ENCODE assay signal across 1 cellular context in genomic region chr9:76458903-76459690, GRCh38.
TF ChIP-seq lines count a peak whose summit lies in the region.

TSS of gene GCNT1 (plus strand) at chr9:76459182. CDS start at chr9:76502382, 43,200 bp downstream.

TF ChIP-seq in HEK293, 187 proteins besides CTCF, POLR2A, EP300 and RAD21 (continued from another document and continues in another):
- TF ChIP-seq ZNF518A (tag by site-specific recombination; conservative IDR thresholded peaks at IDR 0.05; ENCODE audit: low read depth), result no peak
- TF ChIP-seq ZNF571 (tag by site-specific recombination; IDR thresholded peaks at IDR 0.05), result no peak
- no peak for TF ChIP-seq ZNF473 (tag by site-specific recombination; IDR thresholded peaks at IDR 0.05)
- TF ChIP-seq ZNF658 (tag by site-specific recombination; IDR thresholded peaks at IDR 0.05), result no peak
- no peak for TF ChIP-seq SCRT1 (tag by site-specific recombination; IDR thresholded peaks at IDR 0.05; ENCODE audit: borderline replicate concordance)
- TF ChIP-seq ZNF692 (tag by site-specific recombination; IDR thresholded peaks at IDR 0.05), result no peak
- TF ChIP-seq REPIN1 (tag by site-specific recombination; IDR thresholded peaks at IDR 0.05; ENCODE audit: low read depth), result no peak
- no peak for TF ChIP-seq ZSCAN16 (tag by site-specific recombination; IDR thresholded peaks at IDR 0.05)
- no peak for TF ChIP-seq ZNF121 (tag by site-specific recombination; IDR thresholded peaks at IDR 0.05)
- TF ChIP-seq ZNF645 (tag by site-specific recombination; IDR thresholded peaks at IDR 0.05), result no peak
- no peak for TF ChIP-seq ZNF26 (tag by site-specific recombination; IDR thresholded peaks at IDR 0.05)
- peak; percentile 92 for TF ChIP-seq ZBTB8A (tag by site-specific recombination; IDR thresholded peaks at IDR 0.05)
- no peak for TF ChIP-seq ZNF76 (tag by site-specific recombination; IDR thresholded peaks at IDR 0.05; ENCODE audit: borderline replicate concordance, low read depth)
- TF ChIP-seq ZNF302 (tag by site-specific recombination; IDR thresholded peaks at IDR 0.05; ENCODE audit: low read depth), result no peak
- TF ChIP-seq ZNF555 (tag by site-specific recombination; conservative IDR thresholded peaks at IDR 0.05), result no peak
- TF ChIP-seq ZNF626 (tag by site-specific recombination; IDR thresholded peaks at IDR 0.05), result no peak
- no peak for TF ChIP-seq ELK4 (IDR thresholded peaks at IDR 0.05; ENCODE audit: borderline replicate concordance, low read depth, low read length)
- no peak for TF ChIP-seq ZFP37 (tag by site-specific recombination; IDR thresholded peaks at IDR 0.05)
- TF ChIP-seq ZNF148 (tag by site-specific recombination; IDR thresholded peaks at IDR 0.05; ENCODE audit: borderline replicate concordance), result no peak
- no peak for TF ChIP-seq ZNF530 (tag by site-specific recombination; IDR thresholded peaks at IDR 0.05; ENCODE audit: low read depth)
- TF ChIP-seq SETDB1 (IDR thresholded peaks at IDR 0.05; ENCODE audit: insufficient read length, low read length), result no peak
- TF ChIP-seq ZNF580 (tag by site-specific recombination; IDR thresholded peaks at IDR 0.05), result no peak
- TF ChIP-seq ZNF404 (tag by site-specific recombination; IDR thresholded peaks at IDR 0.05), result no peak
- 0 out of 2 replicates have a peak, but pooled peaks have one; percentile 21 for TF ChIP-seq SP7 (tag by site-specific recombination; IDR thresholded peaks at IDR 0.05)
- 0 out of 2 replicates have a peak, but pooled peaks have one; percentile 19 for TF ChIP-seq ZNF660 (tag by site-specific recombination; IDR thresholded peaks at IDR 0.05)
- TF ChIP-seq ZFP3 (tag by site-specific recombination; IDR thresholded peaks at IDR 0.05; ENCODE audit: low read depth), result no peak
- no peak for TF ChIP-seq ZNF157 (tag by site-specific recombination; IDR thresholded peaks at IDR 0.05)
- TF ChIP-seq ZSCAN4 (tag by site-specific recombination; IDR thresholded peaks at IDR 0.05), result no peak
- peak; percentile 80 for TF ChIP-seq KLF10 (tag by site-specific recombination; IDR thresholded peaks at IDR 0.05)
- TF ChIP-seq ZNF341 (tag by site-specific recombination; IDR thresholded peaks at IDR 0.05; ENCODE audit: low read depth), result no peak
- no peak for TF ChIP-seq ZNF391 (tag by site-specific recombination; IDR thresholded peaks at IDR 0.05; ENCODE audit: borderline replicate concordance, low read depth)
- TF ChIP-seq ZBTB48 (tag by site-specific recombination; IDR thresholded peaks at IDR 0.05), result no peak
- no peak for TF ChIP-seq ZNF155 (tag by site-specific recombination; IDR thresholded peaks at IDR 0.05)
- TF ChIP-seq BCL11B (tag by site-specific recombination; IDR thresholded peaks at IDR 0.05; ENCODE audit: low read depth), result no peak
- TF ChIP-seq ZSCAN30 (tag by site-specific recombination; IDR thresholded peaks at IDR 0.05), result no peak
- no peak for TF ChIP-seq ZNF184 (tag by site-specific recombination; IDR thresholded peaks at IDR 0.05)
- TF ChIP-seq AEBP2 (tag by site-specific recombination; IDR thresholded peaks at IDR 0.05; ENCODE audit: borderline replicate concordance), result no peak
- peak; percentile 86 for TF ChIP-seq KLF9 (tag by site-specific recombination; IDR thresholded peaks at IDR 0.05; ENCODE audit: low read depth)
- peak; percentile 94 for TF ChIP-seq ZNF513 (tag by site-specific recombination; IDR thresholded peaks at IDR 0.05)
- TF ChIP-seq HOXC10 (CRISPR knock-in tag; IDR thresholded peaks at IDR 0.05), result no peak
- TF ChIP-seq ZBTB44 (tag by site-specific recombination; IDR thresholded peaks at IDR 0.05), result no peak
- peak; percentile 63 for TF ChIP-seq ZIC2 (tag by site-specific recombination; IDR thresholded peaks at IDR 0.05)
- no peak for TF ChIP-seq ZNF544 (tag by site-specific recombination; IDR thresholded peaks at IDR 0.05)
- no peak for TF ChIP-seq ZNF112 (tag by site-specific recombination; IDR thresholded peaks at IDR 0.05)
- no peak for TF ChIP-seq ZNF292 (tag by site-specific recombination; IDR thresholded peaks at IDR 0.05; ENCODE audit: borderline replicate concordance, low read depth)
- TF ChIP-seq ZNF335 (tag by site-specific recombination; conservative IDR thresholded peaks at IDR 0.05), result peak; percentile 52
